Comparison of ENCODE assay signal across 23 cellular contexts in the genomic region with DNA sequence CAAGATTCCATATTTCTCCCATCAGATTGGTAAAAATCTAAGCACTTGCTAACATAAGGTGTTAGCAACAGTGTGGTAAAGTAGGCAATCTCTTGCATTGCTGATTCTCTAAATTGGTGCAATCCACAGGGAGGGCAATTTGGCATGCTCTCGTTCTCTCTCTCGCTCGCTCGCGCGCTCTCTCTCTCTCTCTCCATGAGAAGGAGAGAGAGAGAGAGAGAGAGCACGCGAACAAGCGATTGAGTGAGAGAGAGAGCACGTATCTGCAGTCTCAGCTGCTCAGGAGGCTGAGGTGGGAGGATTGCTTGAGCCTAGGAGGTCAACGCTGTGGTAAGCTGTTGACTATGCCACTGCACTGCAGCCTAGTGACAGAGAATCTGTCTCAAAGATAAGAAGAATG. TPM values are rescaled to one million over a fixed set of nuclear protein-coding genes. Genes with fewer than 3 reads are reported as not detected.
DNase-seq lines count a peak whose midpoint lies in the region; ATAC-seq, FAIRE-seq and TF ChIP-seq lines count a peak whose summit lies in the region.
"Had no signal": no experiment of that assay in that cellular context is flagged by ENCODE, and none has a peak within 500 bp of the region (broad histone marks: within the 10 kb centered on the region; RNA-seq: fewer than 3 reads in every experiment).

No MANE protein-coding gene starts in this region.

- no peak overlapping the region for H3K4me3 Mint-ChIP-seq in activated CD8-positive, alpha-beta memory T cell treated with anti-CD3 and anti-CD28 coated beads, Interleukin-2, amount 10 ng/mL, durations not matched to agents 7 days and 5 days
- H3K4me3 Mint-ChIP-seq: CD4-positive, CD25-positive, alpha-beta regulatory T cell had no signal

- peaks cover 45% of the 10 kb centered on the region for H3K36me3 Mint-ChIP-seq in activated CD8-positive, alpha-beta memory T cell treated with anti-CD3 and anti-CD28 coated beads, Interleukin-2, amount 10 ng/mL, durations not matched to agents 7 days and 5 days

- H3K27me3 Mint-ChIP-seq in activated CD8-positive, alpha-beta memory T cell treated with anti-CD3 and anti-CD28 coated beads, Interleukin-2, amount 10 ng/mL, durations not matched to agents 7 days and 5 days, result no peaks in the 10 kb centered on the region
- H3K27me3 Mint-ChIP-seq: CD4-positive, CD25-positive, alpha-beta regulatory T cell had no signal

- no peak overlapping the region for H3K9ac ChIP-seq in K562 (ENCODE audit: insufficient read depth in 1 of 2, low read depth in 2 of 2, low read length in 2 of 2)
- H3K9ac ChIP-seq: BLaER1 had no signal

- H3K9me3 ChIP-seq in K562 (replicated peaks; ENCODE audit: control insufficient read depth, insufficient read depth, low read depth, low read length) (no peaks in the 10 kb centered on the region), psoas muscle (no peaks in the 10 kb centered on the region)
- H3K9me3 ChIP-seq: MG63, SJCRH30 had no signal

- TF ChIP-seq EP300 in K562 (IDR thresholded peaks at IDR 0.05; ENCODE audit: low read length), result no peak

- no peak for FAIRE-seq in K562 (lab: Jason Lieb, UNC)
- FAIRE-seq: GM12892 had no signal

- H3K4me1 ChIP-seq in K562 (replicated peaks in 1 of 2; ENCODE audit: control insufficient read depth in 2 of 2, insufficient read depth in 2 of 2, low read length in 2 of 2), result no peaks in the 10 kb centered on the region; a peak in 1 of 5 replicates
- no peaks in the 10 kb centered on the region for H3K4me1 ChIP-seq in psoas muscle
- H3K4me1 ChIP-seq: BLaER1, SJCRH30 had no signal

- no TSS peak for BruUV-seq in K562 (replicated peaks; lab: Mats Ljungman, UMichigan)

- no peaks in the 10 kb centered on the region for H3K4me1 Mint-ChIP-seq in activated CD8-positive, alpha-beta memory T cell treated with anti-CD3 and anti-CD28 coated beads, Interleukin-2, amount 10 ng/mL, durations not matched to agents 7 days and 5 days

- TF ChIP-seq POLR2A in K562 (conservative IDR thresholded peaks at IDR 0.05), result no peak

- H3K27ac ChIP-seq in K562 (ENCODE audit: extremely low read depth, low read depth, low read length) (no peak overlapping the region), psoas muscle (no peak overlapping the region)
- H3K27ac ChIP-seq: BLaER1, SJCRH30 had no signal

- DNase-seq in Ammon's horn (ENCODE audit: low spot score) (peak; percentile 38), K562 (ENCODE audit: extremely low read depth in 1 of 4, low spot score in 3 of 4) (peak in 1 of 4 experiments; percentile 5), left lobe of liver (ENCODE audit: low spot score) (no peak), putamen (ENCODE audit: low spot score) (peak; percentile 69), psoas muscle (no peak)
- no peak for DNase-seq in activated CD8-positive, alpha-beta memory T cell treated with anti-CD3 and anti-CD28 coated beads, Interleukin-2, amount 10 ng/mL, durations not matched to agents 7 days and 5 days
- DNase-seq: CD4-positive, CD25-positive, alpha-beta regulatory T cell; DMS153; DND-41; KBM-7; MG63; NCI-H1105 treated with DMSO at 0.1 percent for 48 hours; NCI-H2029 treated with DMSO at 0.1 percent for 48 hours; NCI-H446 treated with DMSO at 0.1 percent for 48 hours; NCI-H526; NCI-H82; NK-92 treated with Interleukin-12 subunit alpha and Interleukin-12 subunit beta, amount 100 ng/mL, for 24 hours; PC-3; SJCRH30 had no signal

- H2AFZ ChIP-seq in K562 (ENCODE audit: low read depth, low read length), result no peak overlapping the region

- H3K9me1 ChIP-seq in K562 (ENCODE audit: control insufficient read depth, insufficient read depth, low read length), result no peaks in the 10 kb centered on the region

- in situ Hi-C loops in K562 (cut with MboI), result loop anchor here (10.0 kb wide), 1 partner anchor 313 kb away; no protein-coding TSS in a partner anchor

- H3K79me2 ChIP-seq in K562 (ENCODE audit: control insufficient read depth, insufficient read depth, low read length), result no peaks in the 10 kb centered on the region

- no peak for ATAC-seq in K562
- ATAC-seq in left lobe of liver, result peak; percentile 14
- ATAC-seq in psoas muscle, result no peak
- ATAC-seq in activated CD8-positive, alpha-beta memory T cell treated with anti-CD3 and anti-CD28 coated beads, Interleukin-2, amount 10 ng/mL, durations not matched to agents 7 days and 5 days, result no peak
- no peak for ATAC-seq in HG03025 (IDR thresholded peaks at IDR 0.05; ENCODE audit: low FRiP score, unreplicated experiment)
- ATAC-seq: HCT116, PC-3 had no signal

- POLR2A ChIA-PET in K562 (lab: Yijun Ruan, JAX), result no interaction called here

- H3K9me3 Mint-ChIP-seq in activated CD8-positive, alpha-beta memory T cell treated with anti-CD3 and anti-CD28 coated beads, Interleukin-2, amount 10 ng/mL, durations not matched to agents 7 days and 5 days (ENCODE audit: low read depth), result no peaks in the 10 kb centered on the region

- CTCF ChIA-PET in K562 (lab: Yijun Ruan, JAX; ENCODE audit: low intra/inter-chr PET ratio), result no interaction called here
- CTCF ChIA-PET in activated CD8-positive, alpha-beta memory T cell treated with anti-CD3 and anti-CD28 coated beads, Interleukin-2, amount 10 ng/mL, durations not matched to agents 7 days and 5 days (lab: Charles Lee), result no interaction called here

- intact Hi-C loops in K562 (cut with micrococcal nuclease), result no loop called here
- intact Hi-C loops in psoas muscle (cut with DNase I), result no loop called here

- 10% methylated on average over 2 of the region's 11 CpGs for WGBS in K562 (ENCODE audit: insufficient coverage, low coverage, missing lambda C conversion rate)
- WGBS in psoas muscle, 3 donors, result 84 to 90% (median 89%) methylated on average over 11 of the region's 11 CpGs

- no peak for TF ChIP-seq RAD21 in K562 (CRISPR knock-in tag; conservative IDR thresholded peaks at IDR 0.05 in 1 of 2, IDR thresholded peaks at IDR 0.05 in 1 of 2)

- H3K4me2 ChIP-seq in K562 (ENCODE audit: insufficient read depth, low read length), result no peak overlapping the region
- H3K4me2 ChIP-seq: BLaER1 had no signal

- H3K27me3 ChIP-seq in K562 (ENCODE audit: control insufficient read depth in 2 of 2, insufficient read depth in 2 of 2, low read length in 2 of 2) (no peaks in the 10 kb centered on the region), psoas muscle (ENCODE audit: insufficient read depth in 3 of 3, low read length in 2 of 3) (no peaks in the 10 kb centered on the region)
- H3K27me3 ChIP-seq: BLaER1, MG63, SJCRH30 had no signal

- H3K4me3 ChIP-seq in K562 (no peak overlapping the region), psoas muscle (no peak overlapping the region)
- H3K4me3 ChIP-seq: BLaER1, MG63, SJCRH30 had no signal

- no peaks in the 10 kb centered on the region for H4K20me1 ChIP-seq in K562 (replicated peaks; ENCODE audit: control insufficient read depth, insufficient read depth, low read length)

- no peak overlapping the region for H3K27ac Mint-ChIP-seq in activated CD8-positive, alpha-beta memory T cell treated with anti-CD3 and anti-CD28 coated beads, Interleukin-2, amount 10 ng/mL, durations not matched to agents 7 days and 5 days

- H3K36me3 ChIP-seq in K562 (ENCODE audit: control insufficient read depth, insufficient read depth, low read length) (peaks cover 18% of the 10 kb centered on the region; the same call in 1 of the 3 replicates), psoas muscle (ENCODE audit: insufficient read depth in 1 of 2, low read depth in 1 of 2) (peaks cover 0 to 88% of the 10 kb centered on the region in 2 donors)
- H3K36me3 ChIP-seq: MG63 had no signal

- TF ChIP-seq CTCF in K562 (IDR thresholded peaks at IDR 0.05 in 2 of 3, conservative IDR thresholded peaks at IDR 0.05 in 1 of 3; ENCODE audit: insufficient read depth in 2 of 3, low read depth in 1 of 3, low read length in 3 of 3) (no peak), psoas muscle (IDR thresholded peaks at IDR 0.05) (no peak)

TF ChIP-seq in K562, 482 proteins besides CTCF, POLR2A, EP300 and RAD21:
- TF ChIP-seq CBFA2T3 (IDR thresholded peaks at IDR 0.05) (peak; percentile 48), DACH1 (IDR thresholded peaks at IDR 0.05; ENCODE audit: partially characterized antibody) (no peak), NFATC3 (IDR thresholded peaks at IDR 0.05) (no peak), EP400 (IDR thresholded peaks at IDR 0.05) (no peak), GATAD2A (IDR thresholded peaks at IDR 0.05) (no peak), NRF1 (conservative IDR thresholded peaks at IDR 0.05 in 1 of 2, IDR thresholded peaks at IDR 0.05 in 1 of 2) (no peak)

RNA-seq across cellular contexts. Expression of a gene that starts 26.0 kb away (rescaled TPM):
- 48.7 and 55.9 TPM in 2 replicates for total RNA-seq in K562 (2011; cell fraction: chromatin; rRNA removed; ENCODE audit: low replicate concordance)
- 20.5 and 23.4 TPM in 2 replicates for total RNA-seq in K562 (2011; cell fraction: nucleolus; rRNA removed)
- 33.9 and 51.6 TPM in 2 replicates for total RNA-seq in K562 (2011; cell fraction: nucleoplasm; rRNA removed)
- 15.0 and 15.3 TPM in 2 replicates for total RNA-seq in K562 (2014; rRNA removed)
- 14.3 and 16.2 TPM in 2 replicates for total RNA-seq in K562 (2014; rRNA removed; fragmentation: Illumina TruSeq; extraction: Trizol)
- 14.6 and 14.8 TPM in 2 replicates for total RNA-seq in K562 (2015; rRNA removed; fragmentation: Illumina TruSeq; extraction: Trizol)
- total RNA-seq in K562 (2021), result 18.7 and 22.2 TPM in 2 replicates
- 9.9 and 10.8 TPM in 2 replicates for polyA plus RNA-seq in K562 (2011; rRNA removed)
- polyA plus RNA-seq in K562 (2011; cell fraction: cytosol; rRNA removed), result 7.7 and 12.8 TPM in 2 replicates
- 9.9 and 10.5 TPM in 2 replicates for polyA plus RNA-seq in K562 (2011; cell fraction: nucleus; rRNA removed)
- 16.5 and 23.1 TPM in 2 replicates for polyA plus RNA-seq in K562 (2012)
- polyA plus RNA-seq in K562 (2014; fragmentation: Illumina TruSeq; extraction: Trizol), result 20.1 and 25.2 TPM in 2 replicates
- polyA plus RNA-seq in K562 (2014; fragmentation: Nextera tagmentation; extraction: Ambion mirVana), result 10 to 100 TPM in 1 of 2 experiments, 1 to 10 TPM in 1; 6.5 to 13.7 TPM
- 12.7 and 13.9 TPM in 2 replicates for polyA plus RNA-seq in K562 (2014; rRNA removed)
- 32.1 and 45.4 TPM in 2 replicates for polyA minus RNA-seq in K562 (2011; rRNA and poly(A)+ RNA removed)
- 10.2 and 15.7 TPM in 2 replicates for polyA minus RNA-seq in K562 (2011; cell fraction: cytosol; rRNA and poly(A)+ RNA removed)
- 7.9 and 15.7 TPM in 2 replicates for polyA minus RNA-seq in K562 (2011; cell fraction: nucleus; rRNA and poly(A)+ RNA removed)
- 22.8 TPM for total RNA-seq in left lobe of liver
- 10 to 100 TPM; 16.5 to 27.4 (median 20.5) TPM for total RNA-seq in psoas muscle
- 10 to 100 TPM; 14.2 to 32.5 (median 19.1) TPM for polyA plus RNA-seq in psoas muscle
- total RNA-seq in activated CD8-positive, alpha-beta memory T cell treated with anti-CD3 and anti-CD28 coated beads, Interleukin-2, amount 10 ng/mL, durations not matched to agents 7 days and 5 days, result 10 to 100 TPM; 33.9 to 37.3 TPM

Comparison
In these comparisons a context has a peak if more than half of its experiments do, and no peak if none do; other contexts are left out.
1. DNase-seq: peak in Ammon's horn (single experiment) and putamen (single experiment); none in left lobe of liver (single experiment), psoas muscle (0 of 2) and activated CD8-positive, alpha-beta memory T cell treated with anti-CD3 and anti-CD28 coated beads, Interleukin-2, amount 10 ng/mL, durations not matched to agents 7 days and 5 days (single experiment).